19 cellular contexts compared by ENCODE assay signal in the genomic region with DNA sequence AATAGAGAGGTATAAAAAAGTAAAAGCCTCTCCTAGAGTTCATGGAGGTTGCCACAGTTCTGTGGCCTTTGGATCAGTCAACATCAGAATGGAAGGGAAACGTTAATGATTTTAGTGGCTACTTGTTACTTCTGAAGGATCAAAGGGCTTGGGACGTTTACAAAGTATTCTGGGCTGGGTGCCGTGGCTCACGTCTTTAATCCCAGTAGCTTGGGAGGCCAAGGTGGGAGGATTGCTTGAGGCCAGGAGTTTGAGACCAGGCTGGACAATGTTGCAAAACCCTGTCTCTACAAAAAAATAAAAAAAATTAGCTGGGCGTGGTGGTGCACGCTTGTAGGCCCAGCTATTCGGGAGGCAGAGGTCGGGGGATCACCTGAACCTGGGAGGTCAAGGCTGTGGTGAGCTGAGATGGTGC.
"Had no signal": no experiment of that assay in that cellular context is flagged by ENCODE, and none has a peak within 500 bp of the region (broad histone marks: within the 10 kb centered on the region; RNA-seq: fewer than 3 reads in every experiment).

No MANE protein-coding gene starts in this region.

- H3K27me3 ChIP-seq: ascending aorta, breast epithelium, thyroid gland had no signal

- H3K36me3 Mint-ChIP-seq: stimulated activated memory B cell treated with anti-CD40 and anti-IgM and Interleukin-4, amounts not matched to agents 10 μg/mL and 1 μg/mL and 100 μg/mL, for 72 hours had no signal

- H3K4me1 Mint-ChIP-seq: stimulated activated memory B cell treated with anti-CD40 and anti-IgM and Interleukin-4, amounts not matched to agents 10 μg/mL and 1 μg/mL and 100 μg/mL, for 72 hours had no signal

- DNase-seq: activated CD4-positive, alpha-beta T cell treated with anti-CD3 and anti-CD28 coated beads for 4 hours; activated CD8-positive, alpha-beta memory T cell treated with anti-CD3 and anti-CD28 coated beads, Interleukin-2, amount 50 U/mL, for 4 hours; activated effector memory CD4-positive, alpha-beta T cell treated with Interleukin-2 at 50 U/mL for 16 hours; activated naive CD4-positive, alpha-beta T cell treated with anti-CD3 and anti-CD28 coated beads, Interleukin-2, amount 50 U/mL, for 16 hours; activated T-cell treated with anti-CD3 and anti-CD28 coated beads, Interleukin-2, amount 50 U/mL, for 4 hours; cerebellar nuclear complex; nucleus accumbens; stimulated activated CD4-positive, alpha-beta T cell treated with anti-CD3 and anti-CD28 coated beads, Interleukin-4, amount 100 ng/mL, for 24 hours; thyroid gland had no signal

- H3K4me3 ChIP-seq: ascending aorta, breast epithelium, lung, SK-N-MC, skin epidermis, thyroid gland had no signal

- H3K27me3 Mint-ChIP-seq: dendritic cell treated with granulocyte-macrophage colony-stimulating factor and Interleukin-4, amounts not matched to agents 40 ng/mL and 50 ng/mL, for 4 days; progenitor cell of endocrine pancreas; stimulated activated memory B cell treated with anti-CD40 and anti-IgM and Interleukin-4, amounts not matched to agents 10 μg/mL and 1 μg/mL and 100 μg/mL, for 72 hours had no signal

- H3K27ac Mint-ChIP-seq: dendritic cell treated with granulocyte-macrophage colony-stimulating factor and Interleukin-4, amounts not matched to agents 40 ng/mL and 50 ng/mL, for 4 days; progenitor cell of endocrine pancreas; stimulated activated memory B cell treated with anti-CD40 and anti-IgM and Interleukin-4, amounts not matched to agents 10 μg/mL and 1 μg/mL and 100 μg/mL, for 72 hours had no signal

- H3K36me3 ChIP-seq: ascending aorta, breast epithelium, thyroid gland had no signal

- H3K27ac ChIP-seq: thyroid gland had no signal

- H3K4me3 Mint-ChIP-seq: activated T-cell treated with anti-CD3 and anti-CD28 coated beads, Interleukin-2, amount 50 U/mL, for 4 hours; dendritic cell treated with granulocyte-macrophage colony-stimulating factor and Interleukin-4, amounts not matched to agents 40 ng/mL and 50 ng/mL, for 4 days; nephron; stimulated activated memory B cell treated with anti-CD40 and anti-IgM and Interleukin-4, amounts not matched to agents 10 μg/mL and 1 μg/mL and 100 μg/mL, for 72 hours; WTC11 had no signal

- ATAC-seq: activated T-cell treated with anti-CD3 and anti-CD28 coated beads, Interleukin-2, amount 50 U/mL, for 4 hours; stimulated activated memory B cell treated with anti-CD40 and anti-IgM and Interleukin-4, amounts not matched to agents 10 μg/mL and 1 μg/mL and 100 μg/mL, for 72 hours; WTC11 had no signal

- H3K9me3 Mint-ChIP-seq: activated T-cell treated with anti-CD3 and anti-CD28 coated beads, Interleukin-2, amount 50 U/mL, for 4 hours; dendritic cell treated with granulocyte-macrophage colony-stimulating factor and Interleukin-4, amounts not matched to agents 40 ng/mL and 50 ng/mL, for 4 days; nephron; stimulated activated memory B cell treated with anti-CD40 and anti-IgM and Interleukin-4, amounts not matched to agents 10 μg/mL and 1 μg/mL and 100 μg/mL, for 72 hours had no signal

- H3K9me3 ChIP-seq: ascending aorta, breast epithelium, thyroid gland had no signal
